In the genomic region with DNA sequence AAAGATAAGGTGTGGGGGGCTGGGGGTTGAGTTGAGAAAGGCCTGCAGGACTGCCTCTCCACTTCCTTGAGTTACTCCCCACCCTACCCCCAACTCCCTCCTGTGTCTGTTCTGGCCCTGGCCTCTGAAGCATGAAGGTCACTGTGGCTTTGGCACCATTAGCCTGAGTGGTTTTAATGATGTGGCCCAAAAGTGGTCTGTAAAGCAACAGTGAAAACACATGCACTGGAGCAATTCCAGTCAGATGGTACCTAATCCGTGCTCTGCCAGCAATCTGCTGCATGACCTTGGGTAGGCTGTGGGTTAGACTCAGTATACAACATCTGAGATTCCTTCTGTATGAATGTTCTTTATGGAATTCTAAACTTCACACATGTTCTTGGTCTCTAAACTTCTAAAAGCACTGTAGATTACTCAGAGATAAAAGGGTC, we compare ENCODE assay signal across 15 cellular contexts.
DNase-seq lines count a peak whose midpoint lies in the region; ATAC-seq and TF ChIP-seq lines count a peak whose summit lies in the region.
"Had no signal": no experiment of that assay in that cellular context is flagged by ENCODE, and none has a peak within 500 bp of the region (broad histone marks: within the 10 kb centered on the region; RNA-seq: fewer than 3 reads in every experiment).

No MANE protein-coding gene starts in this region.

- DNase-seq in CD4-positive, CD25-positive, alpha-beta regulatory T cell = no peak
- peak; percentile 26 for DNase-seq in IMR-90
- DNase-seq in astrocyte of the spinal cord (ENCODE audit: low read depth, low spot score) = peak; percentile 23
- peak; percentile 5 for DNase-seq in kidney glomerular epithelial cell (lab: John Stamatoyannopoulos, UW)
- DNase-seq in lower lobe of right lung = no peak
- no peak for DNase-seq in SHP77 (lab: John Stamatoyannopoulos, UW)
- no peak for DNase-seq in putamen (ENCODE audit: low spot score)
- DNase-seq in right cardiac atrium = no peak
- DNase-seq: DND-41; foreskin melanocyte; Right ventricle myocardium superior; stimulated activated naive CD4-positive, alpha-beta T cell had no signal

- H2BK120ac ChIP-seq in IMR-90 (ENCODE audit: low read depth, low read length) = no peak overlapping the region

- H3K36me3 Mint-ChIP-seq in CD4-positive, CD25-positive, alpha-beta regulatory T cell = peaks cover 4% of the 10 kb centered on the region

- no peaks in the 10 kb centered on the region for H3K4me1 ChIP-seq in CD4-positive, CD25-positive, alpha-beta regulatory T cell (ENCODE audit: control insufficient read depth, insufficient read depth, low read length, poor library complexity, severe bottlenecking)
- H3K4me1 ChIP-seq in IMR-90 (ENCODE audit: control insufficient read depth, insufficient read depth, low read length) (no peaks in the 10 kb centered on the region), lower lobe of right lung (peaks cover 4% of the 10 kb centered on the region), right cardiac atrium (ENCODE audit: control insufficient read depth, insufficient read depth, low read length) (no peaks in the 10 kb centered on the region)
- H3K4me1 ChIP-seq: BLaER1 had no signal

- no peak overlapping the region for H2AK5ac ChIP-seq in IMR-90 (ENCODE audit: low read depth, low read length)

- H2BK15ac ChIP-seq in IMR-90 (ENCODE audit: low read depth, low read length) = no peak overlapping the region

- H3K27ac ChIP-seq in CD4-positive, CD25-positive, alpha-beta regulatory T cell (ENCODE audit: insufficient read depth, low read length, poor library complexity, severe bottlenecking) = no peak overlapping the region
- no peak overlapping the region for H3K27ac ChIP-seq in IMR-90 (ENCODE audit: insufficient read depth, low read length)
- H3K27ac ChIP-seq in lower lobe of right lung = no peak overlapping the region
- no peak overlapping the region for H3K27ac ChIP-seq in right cardiac atrium (ENCODE audit: low read length)
- H3K27ac ChIP-seq: BLaER1, coronary artery had no signal

- H3K4me1 Mint-ChIP-seq in CD4-positive, CD25-positive, alpha-beta regulatory T cell = peaks cover 4 to 10% (median 10%) of the 10 kb centered on the region in 4 donors

- CTCF ChIA-PET in IMR-90 (lab: Yijun Ruan, JAX) = no interaction called here

- POLR2A ChIA-PET in IMR-90 (lab: Charles Lee; ENCODE audit: unreplicated experiment) = no interaction called here

- H3K9me3 ChIP-seq in CD4-positive, CD25-positive, alpha-beta regulatory T cell (ENCODE audit: control insufficient read depth in 2 of 2, low read length in 2 of 2) = no peaks in the 10 kb centered on the region
- no peaks in the 10 kb centered on the region for H3K9me3 ChIP-seq in IMR-90 (ENCODE audit: control insufficient read depth, insufficient read depth, low read length)
- no peaks in the 10 kb centered on the region for H3K9me3 ChIP-seq in lower lobe of right lung
- no peaks in the 10 kb centered on the region for H3K9me3 ChIP-seq in right cardiac atrium (ENCODE audit: control insufficient read depth, low read length)
- H3K9me3 ChIP-seq: BLaER1 had no signal

- no peaks in the 10 kb centered on the region for H3K36me3 ChIP-seq in CD4-positive, CD25-positive, alpha-beta regulatory T cell (ENCODE audit: control insufficient read depth, insufficient read depth, low read length)
- H3K36me3 ChIP-seq in IMR-90 (ENCODE audit: control insufficient read depth, insufficient read depth, low read length) = no peaks in the 10 kb centered on the region
- no peaks in the 10 kb centered on the region for H3K36me3 ChIP-seq in lower lobe of right lung
- H3K36me3 ChIP-seq: BLaER1 had no signal

- no peak overlapping the region for H2BK5ac ChIP-seq in IMR-90 (ENCODE audit: low read depth, low read length, poor library complexity, severe bottlenecking)

- no peak overlapping the region for H3K18ac ChIP-seq in IMR-90 (ENCODE audit: low read depth, low read length)

- H3K4me3 ChIP-seq in CD4-positive, CD25-positive, alpha-beta regulatory T cell (ENCODE audit: low read depth, low read length) = no peak overlapping the region
- H3K4me3 ChIP-seq in IMR-90 (ENCODE audit: insufficient read depth, low read depth, low read length) (no peak overlapping the region), astrocyte of the spinal cord (ENCODE audit: low read depth, low read length) (no peak overlapping the region), lower lobe of right lung (no peak overlapping the region), right cardiac atrium (ENCODE audit: low read length) (no peak overlapping the region)
- H3K4me3 ChIP-seq: BLaER1, coronary artery had no signal

- no peak for ATAC-seq in CD4-positive, CD25-positive, alpha-beta regulatory T cell (ENCODE audit: low read depth in 2 of 2)
- peak; percentile 48 for ATAC-seq in IMR-90 (ENCODE audit: low read depth)
- ATAC-seq in lower lobe of right lung = no peak
- ATAC-seq in right cardiac atrium = no peak

- no peak overlapping the region for H2BK20ac ChIP-seq in IMR-90 (ENCODE audit: low read depth, low read length)

- no CpG with 5 or more reads among the region's 1 CpG for WGBS in IMR-90 (ENCODE audit: extremely low coverage in 2 of 2, insufficient read length in 1 of 2), 2 experiments
- WGBS in right cardiac atrium = 80% methylated on average over 1 of the region's 1 CpG

- no peak overlapping the region for H3K9ac ChIP-seq in IMR-90 (ENCODE audit: low read depth, low read length)
- H3K9ac ChIP-seq: BLaER1 had no signal

- intact Hi-C loops in IMR-90 (cut with micrococcal nuclease) (no loop called here), lower lobe of right lung (cut with DNase I) (no loop called here), right cardiac atrium (cut with DNase I) (no loop called here)

- BruUV-seq in IMR-90 (replicated peaks; lab: Mats Ljungman, UMichigan) = no TSS peak

- H2AFZ ChIP-seq in IMR-90 (replicated peaks; ENCODE audit: low read length, poor library complexity) = peak overlapping the region; percentile 46

- no peaks in the 10 kb centered on the region for H3K79me1 ChIP-seq in IMR-90 (ENCODE audit: low read depth in 1 of 2, low read length in 2 of 2)

- dilution Hi-C loops in IMR-90 (cut with HindIII; ENCODE audit: low sequenced_read_pairs, unreplicated experiment) = no loop called here

- TF ChIP-seq CTCF in IMR-90 (conservative IDR thresholded peaks at IDR 0.05; ENCODE audit: low read depth, low read length) = no peak
- TF ChIP-seq CTCF in astrocyte of the spinal cord (IDR thresholded peaks at IDR 0.05; ENCODE audit: low read depth, low read length) = no peak
- no peak for TF ChIP-seq CTCF in lower lobe of right lung (IDR thresholded peaks at IDR 0.05)

- in situ Hi-C loops in IMR-90 (cut with MboI; ENCODE audit: low sequenced_read_pairs) (no loop called here), astrocyte of the spinal cord (cut with HindIII; ENCODE audit: low sequenced_read_pairs) (no loop called here)

- no peak overlapping the region for H3K14ac ChIP-seq in IMR-90 (replicated peaks; ENCODE audit: low read depth, low read length)

- H3K9me1 ChIP-seq in IMR-90 (ENCODE audit: insufficient read depth, low read length) = no peaks in the 10 kb centered on the region

- peaks cover 33% of the 10 kb centered on the region for H3K27me3 Mint-ChIP-seq in CD4-positive, CD25-positive, alpha-beta regulatory T cell
- H3K27me3 Mint-ChIP-seq: activated naive CD4-positive, alpha-beta T cell treated with anti-CD3 and anti-CD28 coated beads, Interleukin-2, amount 50 U/mL, for 24 hours had no signal

- no peak overlapping the region for H3K56ac ChIP-seq in IMR-90 (ENCODE audit: extremely low read depth, insufficient read depth, low read length)

- no peak for TF ChIP-seq POLR2A in IMR-90 (IDR thresholded peaks at IDR 0.05; ENCODE audit: low read depth, low read length)

- H3K9me3 Mint-ChIP-seq in CD4-positive, CD25-positive, alpha-beta regulatory T cell = peaks cover 0 to 8% (median 0%) of the 10 kb centered on the region in 7 donors

- H4K5ac ChIP-seq in IMR-90 (ENCODE audit: low read depth, low read length) = no peak overlapping the region

- H4K91ac ChIP-seq in IMR-90 (ENCODE audit: insufficient read depth, low read depth, low read length) = no peak overlapping the region

- no peak for TF ChIP-seq RAD21 in IMR-90 (IDR thresholded peaks at IDR 0.05; ENCODE audit: low read length)

- H2AK9ac ChIP-seq in IMR-90 (replicated peaks; ENCODE audit: low read depth, low read length, poor library complexity) = no peak overlapping the region

- no peak overlapping the region for H4K8ac ChIP-seq in IMR-90 (ENCODE audit: low read depth in 2 of 2, low read length in 2 of 2)

- no peak overlapping the region for H3K4me2 ChIP-seq in IMR-90 (ENCODE audit: low read depth, low read length)
- H3K4me2 ChIP-seq: BLaER1 had no signal

- H3K4ac ChIP-seq in IMR-90 (ENCODE audit: low read depth, low read length) = no peak overlapping the region

- H3K23ac ChIP-seq in IMR-90 (ENCODE audit: low read depth, low read length) = no peak overlapping the region

- peaks cover 5% of the 10 kb centered on the region for H3K27me3 ChIP-seq in CD4-positive, CD25-positive, alpha-beta regulatory T cell (ENCODE audit: control insufficient read depth, insufficient read depth, low read length)
- H3K27me3 ChIP-seq in IMR-90 (ENCODE audit: control insufficient read depth, insufficient read depth, low read length) (no peaks in the 10 kb centered on the region; the same call in 1 of the 2 replicates), lower lobe of right lung (ENCODE audit: low read depth) (no peaks in the 10 kb centered on the region), right cardiac atrium (ENCODE audit: control insufficient read depth, insufficient read depth) (no peaks in the 10 kb centered on the region)
- H3K27me3 ChIP-seq: BLaER1 had no signal

- peak overlapping the region in 2 of 3 donors; percentile 18 to 32 for H3K27ac Mint-ChIP-seq in CD4-positive, CD25-positive, alpha-beta regulatory T cell
- H3K27ac Mint-ChIP-seq: activated naive CD4-positive, alpha-beta T cell treated with anti-CD3 and anti-CD28 coated beads, Interleukin-2, amount 50 U/mL, for 24 hours had no signal

- no peaks in the 10 kb centered on the region for H4K20me1 ChIP-seq in IMR-90 (ENCODE audit: insufficient read depth, low read length)
- H4K20me1 ChIP-seq: BLaER1 had no signal

- no peak overlapping the region for H3K4me3 Mint-ChIP-seq in CD4-positive, CD25-positive, alpha-beta regulatory T cell
- H3K4me3 Mint-ChIP-seq: activated naive CD4-positive, alpha-beta T cell treated with anti-CD3 and anti-CD28 coated beads, Interleukin-2, amount 50 U/mL, for 24 hours had no signal

TF ChIP-seq in IMR-90, 13 proteins besides CTCF, POLR2A, EP300 and RAD21:
- TF ChIP-seq CEBPB (IDR thresholded peaks at IDR 0.05; ENCODE audit: low read depth, low read length) = no peak
- TF ChIP-seq RCOR1 (IDR thresholded peaks at IDR 0.05; ENCODE audit: insufficient replicate concordance, low read length) = no peak
- TF ChIP-seq SMC3 (IDR thresholded peaks at IDR 0.05; ENCODE audit: low read depth, low read length) = no peak
- TF ChIP-seq MXI1 (IDR thresholded peaks at IDR 0.05; ENCODE audit: borderline replicate concordance, low read depth, low read length) = no peak
- TF ChIP-seq NFE2L2 (IDR thresholded peaks at IDR 0.05; ENCODE audit: low read depth, low read length) = no peak

Comparison
In these comparisons a context has a peak if more than half of its experiments do, and no peak if none do; other contexts are left out.
1. DNase-seq: peak in IMR-90 (single experiment), astrocyte of the spinal cord (single experiment) and kidney glomerular epithelial cell (single experiment); none in CD4-positive, CD25-positive, alpha-beta regulatory T cell (0 of 3), lower lobe of right lung (single experiment), SHP77 (0 of 2), putamen (single experiment) and right cardiac atrium (0 of 3).